20 cellular contexts compared by ENCODE assay signal in genomic region chr16:85196976-85197375, GRCh38.
DNase-seq lines count a peak whose midpoint lies in the region; TF ChIP-seq lines count a peak whose summit lies in the region.
"Had no signal": no experiment of that assay in that cellular context is flagged by ENCODE, and none has a peak within 500 bp of the region (broad histone marks: within the 10 kb centered on the region; RNA-seq: fewer than 3 reads in every experiment).

No MANE protein-coding gene starts in this region.

- TF ChIP-seq CTCF in Peyer's patch (IDR thresholded peaks at IDR 0.05), result no peak
- no peak for TF ChIP-seq CTCF in esophagus squamous epithelium (IDR thresholded peaks at IDR 0.05)
- TF ChIP-seq CTCF in spleen (IDR thresholded peaks at IDR 0.05 in 8 of 11, conservative IDR thresholded peaks at IDR 0.05 in 3 of 11), result no peak
- TF ChIP-seq CTCF in GM20000 (IDR thresholded peaks at IDR 0.05; ENCODE audit: extremely low read depth, missing control alignments), result no peak

- H3K4me1 ChIP-seq in Peyer's patch, result peaks cover 0 to 44% (median 0%) of the 10 kb centered on the region in 4 donors
- H3K4me1 ChIP-seq in esophagus squamous epithelium, result peaks cover 12 to 75% (median 36%) of the 10 kb centered on the region in 3 donors
- peaks cover 79% of the 10 kb centered on the region for H3K4me1 ChIP-seq in muscle layer of colon (ENCODE audit: insufficient read depth, low read length)
- H3K4me1 ChIP-seq in spleen, result peaks cover 5 to 91% (median 57%) of the 10 kb centered on the region in 6 donors
- H3K4me1 ChIP-seq: colonic mucosa had no signal

- intact Hi-C loops in esophagus squamous epithelium (cut with DNase I) (no loop called here), spleen (cut with DNase I; ENCODE audit: low total_unique reads) (no loop called here)
- intact Hi-C loops in activated naive CD4-positive, alpha-beta T cell treated with anti-CD3 and anti-CD28 coated beads for 36 hours (cut with micrococcal nuclease), result no loop called here

- no peak for TF ChIP-seq POLR2A in Peyer's patch (IDR thresholded peaks at IDR 0.05)
- TF ChIP-seq POLR2A in esophagus squamous epithelium (IDR thresholded peaks at IDR 0.05), result no peak
- TF ChIP-seq POLR2A in spleen (IDR thresholded peaks at IDR 0.05), result no peak

- no peaks in the 10 kb centered on the region for H3K9me3 ChIP-seq in Peyer's patch
- H3K9me3 ChIP-seq in esophagus squamous epithelium, result no peaks in the 10 kb centered on the region
- H3K9me3 ChIP-seq in muscle layer of colon (ENCODE audit: low read length), result no peaks in the 10 kb centered on the region
- H3K9me3 ChIP-seq in spleen, result no peaks in the 10 kb centered on the region
- H3K9me3 ChIP-seq: BLaER1 treated with 17β-estradiol and CSF1 and Interleukin-3, amounts not matched to agents 10 nM and 100 nM; colonic mucosa; left lung; mucosa of descending colon had no signal

- H3K36me3 ChIP-seq in Peyer's patch (no peaks in the 10 kb centered on the region), esophagus squamous epithelium (no peaks in the 10 kb centered on the region), muscle layer of colon (ENCODE audit: insufficient read depth, low read length) (no peaks in the 10 kb centered on the region), spleen (no peaks in the 10 kb centered on the region)
- H3K36me3 ChIP-seq: BLaER1 treated with 17β-estradiol and CSF1 and Interleukin-3, amounts not matched to agents 10 nM and 100 nM; colonic mucosa; left lung had no signal

- H3K4me3 ChIP-seq in Peyer's patch (no peak overlapping the region), esophagus squamous epithelium (no peak overlapping the region), muscle layer of colon (ENCODE audit: low read depth in 1 of 2, low read length in 2 of 2) (peak overlapping the region in 1 of 2 donors; percentile 22), spleen (no peak overlapping the region)
- H3K4me3 ChIP-seq: BLaER1 treated with 17β-estradiol and CSF1 and Interleukin-3, amounts not matched to agents 10 nM and 100 nM; colonic mucosa; left lung; mucosa of descending colon had no signal

- peak overlapping the region; percentile 30 for H3K9ac ChIP-seq in muscle layer of colon (ENCODE audit: low read length)
- H3K9ac ChIP-seq: BLaER1 treated with 17β-estradiol and CSF1 and Interleukin-3, amounts not matched to agents 10 nM and 100 nM had no signal

- H3K36me3 Mint-ChIP-seq in activated naive CD4-positive, alpha-beta T cell treated with anti-CD3 and anti-CD28 coated beads for 36 hours (ENCODE audit: low read depth), result no peaks in the 10 kb centered on the region
- H3K36me3 Mint-ChIP-seq: activated naive CD4-positive, alpha-beta T cell treated with anti-CD3 and anti-CD28 coated beads, Interleukin-2, amount 50 U/mL, for 24 hours had no signal

- no peaks in the 10 kb centered on the region for H3K27me3 Mint-ChIP-seq in activated naive CD4-positive, alpha-beta T cell treated with anti-CD3 and anti-CD28 coated beads for 36 hours (ENCODE audit: low read depth)
- H3K27me3 Mint-ChIP-seq: activated naive CD4-positive, alpha-beta T cell treated with anti-CD3 and anti-CD28 coated beads, Interleukin-2, amount 50 U/mL, for 24 hours had no signal

- no peak for DNase-seq in Peyer's patch
- DNase-seq in esophagus squamous epithelium (lab: John Stamatoyannopoulos, UW), result no peak
- DNase-seq in spleen, result no peak
- DNase-seq in NOMO-1 (lab: John Stamatoyannopoulos, UW; ENCODE audit: unreplicated experiment in 2 of 2), result no peak
- DNase-seq in activated naive CD4-positive, alpha-beta T cell treated with anti-CD3 and anti-CD28 coated beads for 36 hours, result no peak
- no peak for DNase-seq in NCI-H345 treated with DMSO at 0.1 percent for 48 hours (lab: John Stamatoyannopoulos, UW; ENCODE audit: unreplicated experiment)
- no peak for DNase-seq in GM20000 (ENCODE audit: low spot score)
- DNase-seq: activated CD4-positive, alpha-beta T cell treated with anti-CD3 and anti-CD28 coated beads for 36 hours; activated T-cell treated with anti-CD3 and anti-CD28 coated beads, Interleukin-2, amount 50 U/mL, for 72 hours; colonic mucosa; HFFc6; NCI-H1092 treated with DMSO at 0.1 percent for 48 hours; NCI-H510A treated with DMSO at 0.1 percent for 48 hours; NK-92 treated with Interleukin-12 subunit alpha and Interleukin-12 subunit beta, amount 100 ng/mL, for 24 hours; retina had no signal

- 76 to 100% methylated on average over 2 to 13 of the region's 13 CpGs for WGBS in esophagus squamous epithelium, 2 donors
- 77 to 88% (median 84%) methylated on average over 13 of the region's 13 CpGs for WGBS in spleen, 5 donors

- H3K4me3 Mint-ChIP-seq in activated naive CD4-positive, alpha-beta T cell treated with anti-CD3 and anti-CD28 coated beads for 36 hours, result no peak overlapping the region
- H3K4me3 Mint-ChIP-seq: activated CD4-positive, alpha-beta T cell treated with anti-CD3 and anti-CD28 coated beads for 36 hours; activated naive CD4-positive, alpha-beta T cell treated with anti-CD3 and anti-CD28 coated beads, Interleukin-2, amount 50 U/mL, for 24 hours; activated T-cell treated with anti-CD3 and anti-CD28 coated beads, Interleukin-2, amount 50 U/mL, for 72 hours; HFFc6 had no signal

- H3K9me3 Mint-ChIP-seq in activated naive CD4-positive, alpha-beta T cell treated with anti-CD3 and anti-CD28 coated beads for 36 hours, result no peaks in the 10 kb centered on the region
- H3K9me3 Mint-ChIP-seq: activated naive CD4-positive, alpha-beta T cell treated with anti-CD3 and anti-CD28 coated beads, Interleukin-2, amount 50 U/mL, for 24 hours; activated T-cell treated with anti-CD3 and anti-CD28 coated beads, Interleukin-2, amount 50 U/mL, for 72 hours; HFFc6 had no signal

- H3K27ac ChIP-seq in Peyer's patch (peak overlapping the region in 3 of 4 donors; percentile 0 to 60 (median 30)), esophagus squamous epithelium (peak overlapping the region in 3 of 4 donors; percentile 61 to 71 (median 62)), muscle layer of colon (ENCODE audit: low read depth, low read length) (peak overlapping the region; percentile 69), spleen (peak overlapping the region in 6 of 8 donors; percentile 38 to 75 (median 60))
- H3K27ac ChIP-seq: BLaER1 treated with 17β-estradiol and CSF1 and Interleukin-3, amounts not matched to agents 10 nM and 100 nM; colonic mucosa; left lung had no signal

- no peak overlapping the region for H3K27ac Mint-ChIP-seq in activated naive CD4-positive, alpha-beta T cell treated with anti-CD3 and anti-CD28 coated beads for 36 hours
- H3K27ac Mint-ChIP-seq: activated CD4-positive, alpha-beta T cell treated with anti-CD3 and anti-CD28 coated beads for 36 hours; activated naive CD4-positive, alpha-beta T cell treated with anti-CD3 and anti-CD28 coated beads, Interleukin-2, amount 50 U/mL, for 24 hours; activated T-cell treated with anti-CD3 and anti-CD28 coated beads, Interleukin-2, amount 50 U/mL, for 72 hours had no signal

- no peaks in the 10 kb centered on the region for H3K27me3 ChIP-seq in Peyer's patch
- peaks cover 0 to 40% (median 0%) of the 10 kb centered on the region in 4 donors for H3K27me3 ChIP-seq in esophagus squamous epithelium
- no peaks in the 10 kb centered on the region for H3K27me3 ChIP-seq in muscle layer of colon (ENCODE audit: control insufficient read depth in 1 of 2, insufficient read depth in 2 of 2, low read length in 2 of 2)
- H3K27me3 ChIP-seq in spleen (replicated peaks in 1 of 7), result no peaks in the 10 kb centered on the region
- H3K27me3 ChIP-seq: BLaER1 treated with 17β-estradiol and CSF1 and Interleukin-3, amounts not matched to agents 10 nM and 100 nM; colonic mucosa; left lung had no signal

- CTCF ChIA-PET in activated naive CD4-positive, alpha-beta T cell treated with anti-CD3 and anti-CD28 coated beads for 36 hours (lab: Charles Lee), result no interaction called here

- no peaks in the 10 kb centered on the region for H3K4me1 Mint-ChIP-seq in activated naive CD4-positive, alpha-beta T cell treated with anti-CD3 and anti-CD28 coated beads for 36 hours (ENCODE audit: low read depth)
- H3K4me1 Mint-ChIP-seq: activated CD4-positive, alpha-beta T cell treated with anti-CD3 and anti-CD28 coated beads for 36 hours; activated naive CD4-positive, alpha-beta T cell treated with anti-CD3 and anti-CD28 coated beads, Interleukin-2, amount 50 U/mL, for 24 hours had no signal
